ENCODE assay signal across 26 cellular contexts in the genomic region with DNA sequence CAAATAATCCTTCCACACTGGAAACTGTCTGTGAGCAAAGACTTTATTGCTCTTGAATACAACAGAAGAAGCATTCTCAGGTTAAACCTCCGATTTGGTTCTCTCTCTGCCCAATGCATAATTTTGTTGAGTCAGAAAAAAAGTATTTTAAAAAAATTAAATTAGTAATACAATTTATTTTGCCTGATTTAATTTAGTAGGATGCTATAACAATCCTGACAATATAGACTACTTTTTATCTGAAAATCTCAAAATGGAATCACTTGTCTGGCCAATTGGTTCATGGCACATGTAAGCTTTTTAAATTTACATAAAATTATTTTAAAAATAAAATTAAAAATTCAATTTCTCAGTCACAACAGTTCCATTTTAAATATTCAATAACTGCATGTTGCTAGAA.
"Had no signal": no experiment of that assay in that cellular context is flagged by ENCODE, and none has a peak within 500 bp of the region (broad histone marks: within the 10 kb centered on the region; RNA-seq: fewer than 3 reads in every experiment).

No MANE protein-coding gene starts in this region.

- H3K27me3 ChIP-seq: colonic mucosa, dorsolateral prefrontal cortex, esophagus muscularis mucosa, esophagus squamous epithelium, foreskin keratinocyte, gastrocnemius medialis, gastroesophageal sphincter, heart left ventricle, heart right ventricle had no signal

- ATAC-seq: effector memory CD8-positive, alpha-beta T cell; esophagus mucosa; foreskin keratinocyte; gastrocnemius medialis; gastroesophageal sphincter; heart left ventricle; heart right ventricle had no signal

- H3K4me1 ChIP-seq: colonic mucosa, esophagus muscularis mucosa, esophagus squamous epithelium, foreskin keratinocyte, gastrocnemius medialis, gastroesophageal sphincter, heart left ventricle, heart right ventricle had no signal

- FAIRE-seq: endometrium, endothelial cell of umbilical vein had no signal

- H3K36me3 ChIP-seq: colonic mucosa, esophagus muscularis mucosa, esophagus squamous epithelium, gastrocnemius medialis, gastroesophageal sphincter, heart left ventricle, heart right ventricle had no signal

- H3K27ac ChIP-seq: colonic mucosa, coronary artery, dorsolateral prefrontal cortex, epithelial cell of prostate, esophagus muscularis mucosa, esophagus squamous epithelium, foreskin keratinocyte, gastrocnemius medialis, gastroesophageal sphincter, heart left ventricle, heart right ventricle had no signal

- H3K4me3 ChIP-seq: colonic mucosa, coronary artery, dorsolateral prefrontal cortex, esophagus muscularis mucosa, esophagus squamous epithelium, gastrocnemius medialis, gastroesophageal sphincter, heart left ventricle, heart right ventricle had no signal

- DNase-seq: colonic mucosa; cortex of kidney; dermis blood vessel endothelial cell; dorsolateral prefrontal cortex; effector CD4-positive, alpha-beta T cell; effector CD8-positive, alpha-beta T cell; effector memory CD4-positive, alpha-beta T cell; effector memory CD8-positive, alpha-beta T cell; endodermal cell; erythroblast; esophagus squamous epithelium; foreskin fibroblast; foreskin keratinocyte; foreskin melanocyte; gastrocnemius medialis; glutamatergic neuron; head of caudate nucleus; heart left ventricle; heart right ventricle had no signal

- H3K9me3 ChIP-seq: colonic mucosa, esophagus muscularis mucosa, esophagus squamous epithelium, gastrocnemius medialis, gastroesophageal sphincter, heart left ventricle had no signal
